In genomic region chr10:13586676-13587355, GRCh38 we compare ENCODE assay signal across 1 cellular context.
TF ChIP-seq lines count a peak whose summit lies in the region.

TSS of gene PRPF18 (plus strand) at chr10:13586965. CDS start at chr10:13587087, 122 bp downstream.

TF ChIP-seq in K562, 482 proteins besides CTCF, POLR2A, EP300 and RAD21 (continued from another document and continues in another):
- TF ChIP-seq, protein P1, sequence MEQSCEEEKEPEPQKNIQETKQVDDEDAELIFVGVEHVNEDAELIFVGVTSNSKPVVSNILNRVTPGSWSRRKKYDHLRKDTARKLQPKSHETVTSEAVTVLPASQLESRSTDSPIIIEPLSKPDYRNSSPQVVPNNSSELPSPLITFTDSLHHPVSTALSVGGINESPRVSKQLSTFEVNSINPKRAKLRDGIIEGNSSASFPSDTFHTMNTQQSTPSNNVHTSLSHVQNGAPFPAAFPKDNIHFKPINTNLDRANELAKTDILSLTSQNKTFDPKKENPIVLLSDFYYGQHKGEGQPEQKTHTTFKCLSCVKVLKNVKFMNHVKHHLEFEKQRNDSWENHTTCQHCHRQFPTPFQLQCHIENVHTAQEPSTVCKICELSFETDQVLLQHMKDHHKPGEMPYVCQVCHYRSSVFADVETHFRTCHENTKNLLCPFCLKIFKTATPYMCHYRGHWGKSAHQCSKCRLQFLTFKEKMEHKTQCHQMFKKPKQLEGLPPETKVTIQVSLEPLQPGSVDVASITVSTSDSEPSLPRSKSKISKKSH (CRISPR knock-in tag; IDR thresholded peaks at IDR 0.05): no peak
- peak; percentile 72; the same call in 1 of the 2 replicates for TF ChIP-seq MYC (IDR thresholded peaks at IDR 0.05; ENCODE audit: low read depth, low read length)
- no peak for TF ChIP-seq MYC (CRISPR knock-in tag; IDR thresholded peaks at IDR 0.05; ENCODE audit: borderline replicate concordance, low read depth)
- TF ChIP-seq POLR3G (IDR thresholded peaks at IDR 0.05; ENCODE audit: extremely low read depth, insufficient read length, insufficient replicate concordance): no peak
- TF ChIP-seq SMARCC2 (IDR thresholded peaks at IDR 0.05; ENCODE audit: low read depth): no peak
- TF ChIP-seq RBM34 (IDR thresholded peaks at IDR 0.05; ENCODE audit: borderline replicate concordance, insufficient read depth, low read length): no peak
- TF ChIP-seq, protein P2, sequence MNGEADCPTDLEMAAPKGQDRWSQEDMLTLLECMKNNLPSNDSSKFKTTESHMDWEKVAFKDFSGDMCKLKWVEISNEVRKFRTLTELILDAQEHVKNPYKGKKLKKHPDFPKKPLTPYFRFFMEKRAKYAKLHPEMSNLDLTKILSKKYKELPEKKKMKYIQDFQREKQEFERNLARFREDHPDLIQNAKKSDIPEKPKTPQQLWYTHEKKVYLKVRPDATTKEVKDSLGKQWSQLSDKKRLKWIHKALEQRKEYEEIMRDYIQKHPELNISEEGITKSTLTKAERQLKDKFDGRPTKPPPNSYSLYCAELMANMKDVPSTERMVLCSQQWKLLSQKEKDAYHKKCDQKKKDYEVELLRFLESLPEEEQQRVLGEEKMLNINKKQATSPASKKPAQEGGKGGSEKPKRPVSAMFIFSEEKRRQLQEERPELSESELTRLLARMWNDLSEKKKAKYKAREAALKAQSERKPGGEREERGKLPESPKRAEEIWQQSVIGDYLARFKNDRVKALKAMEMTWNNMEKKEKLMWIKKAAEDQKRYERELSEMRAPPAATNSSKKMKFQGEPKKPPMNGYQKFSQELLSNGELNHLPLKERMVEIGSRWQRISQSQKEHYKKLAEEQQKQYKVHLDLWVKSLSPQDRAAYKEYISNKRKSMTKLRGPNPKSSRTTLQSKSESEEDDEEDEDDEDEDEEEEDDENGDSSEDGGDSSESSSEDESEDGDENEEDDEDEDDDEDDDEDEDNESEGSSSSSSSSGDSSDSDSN (IDR thresholded peaks at IDR 0.05; ENCODE audit: borderline replicate concordance in 1 of 2, low read depth in 2 of 2, low read length in 2 of 2): peak in 1 of 2 experiments; percentile 67; a peak in 1 of 4 replicates
- TF ChIP-seq NR2C2 (CRISPR knock-in tag; IDR thresholded peaks at IDR 0.05): no peak
- TF ChIP-seq NR2C2 (tag; IDR thresholded peaks at IDR 0.05): peak; percentile 74
- no peak for TF ChIP-seq ZNF57 (CRISPR knock-in tag; IDR thresholded peaks at IDR 0.05)
- TF ChIP-seq PKNOX1 (IDR thresholded peaks at IDR 0.05): peak; percentile 61
- peak; percentile 83 for TF ChIP-seq HCFC1 (IDR thresholded peaks at IDR 0.05; ENCODE audit: low read depth, low read length)
- no peak for TF ChIP-seq NUFIP1 (IDR thresholded peaks at IDR 0.05; ENCODE audit: partially characterized antibody)
- TF ChIP-seq, protein P3, sequence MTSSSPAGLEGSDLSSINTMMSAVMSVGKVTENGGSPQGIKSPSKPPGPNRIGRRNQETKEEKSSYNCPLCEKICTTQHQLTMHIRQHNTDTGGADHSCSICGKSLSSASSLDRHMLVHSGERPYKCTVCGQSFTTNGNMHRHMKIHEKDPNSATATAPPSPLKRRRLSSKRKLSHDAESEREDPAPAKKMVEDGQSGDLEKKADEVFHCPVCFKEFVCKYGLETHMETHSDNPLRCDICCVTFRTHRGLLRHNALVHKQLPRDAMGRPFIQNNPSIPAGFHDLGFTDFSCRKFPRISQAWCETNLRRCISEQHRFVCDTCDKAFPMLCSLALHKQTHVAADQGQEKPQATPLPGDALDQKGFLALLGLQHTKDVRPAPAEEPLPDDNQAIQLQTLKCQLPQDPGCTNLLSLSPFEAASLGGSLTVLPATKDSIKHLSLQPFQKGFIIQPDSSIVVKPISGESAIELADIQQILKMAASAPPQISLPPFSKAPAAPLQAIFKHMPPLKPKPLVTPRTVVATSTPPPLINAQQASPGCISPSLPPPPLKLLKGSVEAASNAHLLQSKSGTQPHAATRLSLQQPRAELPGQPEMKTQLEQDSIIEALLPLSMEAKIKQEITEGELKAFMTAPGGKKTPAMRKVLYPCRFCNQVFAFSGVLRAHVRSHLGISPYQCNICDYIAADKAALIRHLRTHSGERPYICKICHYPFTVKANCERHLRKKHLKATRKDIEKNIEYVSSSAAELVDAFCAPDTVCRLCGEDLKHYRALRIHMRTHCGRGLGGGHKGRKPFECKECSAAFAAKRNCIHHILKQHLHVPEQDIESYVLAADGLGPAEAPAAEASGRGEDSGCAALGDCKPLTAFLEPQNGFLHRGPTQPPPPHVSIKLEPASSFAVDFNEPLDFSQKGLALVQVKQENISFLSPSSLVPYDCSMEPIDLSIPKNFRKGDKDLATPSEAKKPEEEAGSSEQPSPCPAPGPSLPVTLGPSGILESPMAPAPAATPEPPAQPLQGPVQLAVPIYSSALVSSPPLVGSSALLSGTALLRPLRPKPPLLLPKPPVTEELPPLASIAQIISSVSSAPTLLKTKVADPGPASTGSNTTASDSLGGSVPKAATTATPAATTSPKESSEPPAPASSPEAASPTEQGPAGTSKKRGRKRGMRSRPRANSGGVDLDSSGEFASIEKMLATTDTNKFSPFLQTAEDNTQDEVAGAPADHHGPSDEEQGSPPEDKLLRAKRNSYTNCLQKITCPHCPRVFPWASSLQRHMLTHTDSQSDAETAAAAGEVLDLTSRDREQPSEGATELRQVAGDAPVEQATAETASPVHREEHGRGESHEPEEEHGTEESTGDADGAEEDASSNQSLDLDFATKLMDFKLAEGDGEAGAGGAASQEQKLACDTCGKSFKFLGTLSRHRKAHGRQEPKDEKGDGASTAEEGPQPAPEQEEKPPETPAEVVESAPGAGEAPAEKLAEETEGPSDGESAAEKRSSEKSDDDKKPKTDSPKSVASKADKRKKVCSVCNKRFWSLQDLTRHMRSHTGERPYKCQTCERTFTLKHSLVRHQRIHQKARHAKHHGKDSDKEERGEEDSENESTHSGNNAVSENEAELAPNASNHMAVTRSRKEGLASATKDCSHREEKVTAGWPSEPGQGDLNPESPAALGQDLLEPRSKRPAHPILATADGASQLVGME (CRISPR knock-in tag; IDR thresholded peaks at IDR 0.05): no peak
- TF ChIP-seq PCBP2 (IDR thresholded peaks at IDR 0.05; ENCODE audit: low read depth, low read length, poor library complexity, severe bottlenecking): no peak
- no peak for TF ChIP-seq VEZF1 (CRISPR knock-in tag; IDR thresholded peaks at IDR 0.05)
- TF ChIP-seq, protein P4, sequence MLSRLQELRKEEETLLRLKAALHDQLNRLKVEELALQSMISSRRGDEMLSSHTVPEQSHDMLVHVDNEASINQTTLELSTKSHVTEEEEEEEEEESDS (CRISPR knock-in tag; IDR thresholded peaks at IDR 0.05): no peak
- no peak for TF ChIP-seq SMARCA4 (IDR thresholded peaks at IDR 0.05)
- no peak for TF ChIP-seq CCAR2 (IDR thresholded peaks at IDR 0.05; ENCODE audit: low read depth, low read length)
- TF ChIP-seq CEBPG (CRISPR knock-in tag; IDR thresholded peaks at IDR 0.05): no peak
- no peak for TF ChIP-seq CEBPG (tag; conservative IDR thresholded peaks at IDR 0.05 in 1 of 2, IDR thresholded peaks at IDR 0.05 in 1 of 2)
- no peak for TF ChIP-seq STAT6 (CRISPR knock-in tag; IDR thresholded peaks at IDR 0.05)
- no peak for TF ChIP-seq NR1H2 (CRISPR knock-in tag; IDR thresholded peaks at IDR 0.05)
- TF ChIP-seq ZNF347 (CRISPR knock-in tag; IDR thresholded peaks at IDR 0.05; ENCODE audit: low read depth): no peak
- TF ChIP-seq SMAD2 (IDR thresholded peaks at IDR 0.05; ENCODE audit: low read depth, low read length): no peak
- TF ChIP-seq MCM7 (IDR thresholded peaks at IDR 0.05): no peak
- TF ChIP-seq ZNF224 (CRISPR knock-in tag; IDR thresholded peaks at IDR 0.05): no peak
- no peak; the same call in 1 of the 2 replicates for TF ChIP-seq JUN (IDR thresholded peaks at IDR 0.05; ENCODE audit: borderline replicate concordance, low read depth, low read length)
- no peak for TF ChIP-seq JUN (CRISPR knock-in tag; IDR thresholded peaks at IDR 0.05; ENCODE audit: borderline replicate concordance)
- TF ChIP-seq MTA2 (IDR thresholded peaks at IDR 0.05; ENCODE audit: low read depth): no peak
- TF ChIP-seq KLF13 (tag; IDR thresholded peaks at IDR 0.05; ENCODE audit: borderline replicate concordance, low read depth): no peak
- no peak for TF ChIP-seq RBM17 (IDR thresholded peaks at IDR 0.05; ENCODE audit: borderline replicate concordance, low read depth, low read length)
- 0 out of 2 replicates have a peak, but pooled peaks have one; percentile 24 for TF ChIP-seq LARP7 (IDR thresholded peaks at IDR 0.05)
- no peak for TF ChIP-seq MYBL2 (IDR thresholded peaks at IDR 0.05; ENCODE audit: low read depth)
- TF ChIP-seq MYBL2 (CRISPR knock-in tag; IDR thresholded peaks at IDR 0.05; ENCODE audit: borderline replicate concordance): no peak
- TF ChIP-seq, protein P5, sequence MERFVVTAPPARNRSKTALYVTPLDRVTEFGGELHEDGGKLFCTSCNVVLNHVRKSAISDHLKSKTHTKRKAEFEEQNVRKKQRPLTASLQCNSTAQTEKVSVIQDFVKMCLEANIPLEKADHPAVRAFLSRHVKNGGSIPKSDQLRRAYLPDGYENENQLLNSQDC (CRISPR knock-in tag; IDR thresholded peaks at IDR 0.05): no peak
- TF ChIP-seq, protein P6, sequence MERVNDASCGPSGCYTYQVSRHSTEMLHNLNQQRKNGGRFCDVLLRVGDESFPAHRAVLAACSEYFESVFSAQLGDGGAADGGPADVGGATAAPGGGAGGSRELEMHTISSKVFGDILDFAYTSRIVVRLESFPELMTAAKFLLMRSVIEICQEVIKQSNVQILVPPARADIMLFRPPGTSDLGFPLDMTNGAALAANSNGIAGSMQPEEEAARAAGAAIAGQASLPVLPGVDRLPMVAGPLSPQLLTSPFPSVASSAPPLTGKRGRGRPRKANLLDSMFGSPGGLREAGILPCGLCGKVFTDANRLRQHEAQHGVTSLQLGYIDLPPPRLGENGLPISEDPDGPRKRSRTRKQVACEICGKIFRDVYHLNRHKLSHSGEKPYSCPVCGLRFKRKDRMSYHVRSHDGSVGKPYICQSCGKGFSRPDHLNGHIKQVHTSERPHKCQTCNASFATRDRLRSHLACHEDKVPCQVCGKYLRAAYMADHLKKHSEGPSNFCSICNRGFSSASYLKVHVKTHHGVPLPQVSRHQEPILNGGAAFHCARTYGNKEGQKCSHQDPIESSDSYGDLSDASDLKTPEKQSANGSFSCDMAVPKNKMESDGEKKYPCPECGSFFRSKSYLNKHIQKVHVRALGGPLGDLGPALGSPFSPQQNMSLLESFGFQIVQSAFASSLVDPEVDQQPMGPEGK (CRISPR knock-in tag; IDR thresholded peaks at IDR 0.05; ENCODE audit: borderline replicate concordance): no peak
- no peak for TF ChIP-seq FOXK1 (CRISPR knock-in tag; IDR thresholded peaks at IDR 0.05; ENCODE audit: borderline replicate concordance)
- no peak for TF ChIP-seq FOXA1 (IDR thresholded peaks at IDR 0.05; ENCODE audit: borderline replicate concordance)
- no peak for TF ChIP-seq NELFE (IDR thresholded peaks at IDR 0.05; ENCODE audit: insufficient read depth, insufficient read length)
- 0 out of 2 replicates have a peak, but pooled peaks have one; percentile 41 for TF ChIP-seq FOSL1 (tag; conservative IDR thresholded peaks at IDR 0.05)
- TF ChIP-seq MAFK (IDR thresholded peaks at IDR 0.05; ENCODE audit: low read length): peak; percentile 18; the same call in 1 of the 2 replicates
- TF ChIP-seq, protein P7, sequence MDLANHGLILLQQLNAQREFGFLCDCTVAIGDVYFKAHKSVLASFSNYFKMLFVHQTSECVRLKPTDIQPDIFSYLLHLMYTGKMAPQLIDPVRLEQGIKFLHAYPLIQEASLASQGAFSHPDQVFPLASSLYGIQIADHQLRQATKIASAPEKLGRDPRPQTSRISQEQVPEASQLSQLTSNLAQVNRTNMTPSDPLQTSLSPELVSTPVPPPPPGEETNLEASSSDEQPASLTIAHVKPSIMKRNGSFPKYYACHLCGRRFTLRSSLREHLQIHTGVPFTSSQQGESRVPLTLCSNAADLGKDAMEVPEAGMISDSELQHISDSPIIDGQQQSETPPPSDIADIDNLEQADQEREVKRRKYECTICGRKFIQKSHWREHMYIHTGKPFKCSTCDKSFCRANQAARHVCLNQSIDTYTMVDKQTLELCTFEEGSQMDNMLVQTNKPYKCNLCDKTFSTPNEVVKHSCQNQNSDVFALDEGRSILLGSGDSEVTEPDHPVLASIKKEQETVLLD (IDR thresholded peaks at IDR 0.05): no peak
- TF ChIP-seq ZNF764 (CRISPR knock-in tag; IDR thresholded peaks at IDR 0.05; ENCODE audit: low read depth): no peak
- no peak for TF ChIP-seq ZSCAN32 (CRISPR knock-in tag; IDR thresholded peaks at IDR 0.05)
- peak in 2 of 3 experiments; percentile 32 to 55 for TF ChIP-seq YY1 (IDR thresholded peaks at IDR 0.05; ENCODE audit: borderline replicate concordance in 1 of 3, control insufficient read depth in 1 of 3, extremely low read depth in 1 of 3, insufficient read depth in 3 of 3, insufficient read length in 1 of 3, insufficient replicate concordance in 2 of 3, low read depth in 1 of 3, low read length in 2 of 3)
- TF ChIP-seq CTBP1 (IDR thresholded peaks at IDR 0.05; ENCODE audit: borderline replicate concordance): peak; percentile 45; the same call in 1 of the 2 replicates
